ENCODE assay signal across 8 cellular contexts in the genomic region with DNA sequence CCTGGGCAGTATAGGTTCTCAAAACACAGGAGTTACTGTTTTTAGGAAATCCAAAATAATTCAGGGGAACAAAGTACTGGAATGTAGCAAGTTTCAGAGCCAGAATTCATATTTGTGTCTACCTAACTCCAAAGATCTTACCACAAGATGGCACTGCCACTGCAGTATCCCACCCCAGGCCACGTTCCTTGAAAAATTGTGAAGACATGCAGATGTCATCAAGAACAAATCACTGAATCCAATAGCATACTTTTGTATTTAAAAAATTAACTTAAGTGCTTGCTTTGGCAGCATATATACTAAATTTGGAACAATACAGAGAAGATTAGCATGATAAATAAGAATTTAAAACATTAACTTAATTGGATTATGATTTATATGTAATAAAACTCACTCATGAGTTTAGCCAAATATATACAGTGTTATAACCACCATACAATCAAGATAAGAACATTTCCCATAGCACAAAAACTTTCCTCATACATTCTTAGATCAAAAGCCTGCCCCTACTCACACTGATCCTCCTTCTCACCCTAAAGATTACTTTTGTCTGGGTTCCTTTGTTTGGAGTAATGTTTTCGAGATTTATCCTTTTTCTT.
DNase-seq lines count a peak whose midpoint lies in the region; FAIRE-seq and TF ChIP-seq lines count a peak whose summit lies in the region.

No MANE protein-coding gene starts in this region.

- no peaks in the 10 kb centered on the region for H3K27me3 ChIP-seq in CD8-positive, alpha-beta memory T cell (ENCODE audit: insufficient read depth, low read length, poor library complexity, severe bottlenecking)
- no peaks in the 10 kb centered on the region for H3K27me3 ChIP-seq in colonic mucosa

- peaks cover 4 to 34% (median 7%) of the 10 kb centered on the region in 3 donors for H3K36me3 Mint-ChIP-seq in CD8-positive, alpha-beta memory T cell
- peaks cover 4% of the 10 kb centered on the region for H3K36me3 Mint-ChIP-seq in activated CD4-positive, alpha-beta memory T cell treated with anti-CD3 and anti-CD28 coated beads for 36 hours
- peaks cover 12% of the 10 kb centered on the region for H3K36me3 Mint-ChIP-seq in mesothelial cell of epicardium

- H3K4me3 ChIP-seq in WI38 (ENCODE audit: low read depth, low read length) (no peak overlapping the region), kidney (ENCODE audit: low read length in 2 of 2) (no peak overlapping the region), colonic mucosa (no peak overlapping the region)
- H3K4me3 ChIP-seq in CD8-positive, alpha-beta memory T cell (ENCODE audit: low read length): no peak overlapping the region

- DNase-seq in COLO668 (lab: John Stamatoyannopoulos, UW; ENCODE audit: unreplicated experiment): peak; percentile 43
- peak; percentile 13 for DNase-seq in HK-2 (ENCODE audit: unreplicated experiment)
- DNase-seq in kidney: no peak
- no peak for DNase-seq in CD8-positive, alpha-beta memory T cell
- DNase-seq in activated CD4-positive, alpha-beta memory T cell treated with anti-CD3 and anti-CD28 coated beads for 36 hours: no peak
- no peak for DNase-seq in mesothelial cell of epicardium (ENCODE audit: low spot score in 2 of 2, unreplicated experiment in 2 of 2)
- DNase-seq in colonic mucosa: no peak

- H3K9ac ChIP-seq in kidney (ENCODE audit: low read length in 2 of 2) (no peak overlapping the region), colonic mucosa (ENCODE audit: low read depth in 2 of 2, low read length in 2 of 2) (no peak overlapping the region)

- H3K4me3 Mint-ChIP-seq in CD8-positive, alpha-beta memory T cell: no peak overlapping the region
- H3K4me3 Mint-ChIP-seq in activated CD4-positive, alpha-beta memory T cell treated with anti-CD3 and anti-CD28 coated beads for 36 hours: no peak overlapping the region
- H3K4me3 Mint-ChIP-seq in mesothelial cell of epicardium: no peak overlapping the region

- TF ChIP-seq CTCF in WI38 (IDR thresholded peaks at IDR 0.05; ENCODE audit: low read depth, low read length): peak; percentile 35; the same call in 1 of the 2 replicates
- peak; percentile 19 for TF ChIP-seq CTCF in kidney (IDR thresholded peaks at IDR 0.05; ENCODE audit: borderline replicate concordance, extremely low read depth, insufficient read depth)
- no peak for TF ChIP-seq CTCF in mesothelial cell of epicardium (IDR thresholded peaks at IDR 0.05; ENCODE audit: unreplicated experiment)
- TF ChIP-seq CTCF in colonic mucosa (IDR thresholded peaks at IDR 0.05): no peak

- peak overlapping the region in 1 of 8 donors; percentile 10 for H3K27ac Mint-ChIP-seq in CD8-positive, alpha-beta memory T cell
- no peak overlapping the region for H3K27ac Mint-ChIP-seq in activated CD4-positive, alpha-beta memory T cell treated with anti-CD3 and anti-CD28 coated beads for 36 hours
- H3K27ac Mint-ChIP-seq in mesothelial cell of epicardium: no peak overlapping the region

- H3K27ac ChIP-seq in kidney (ENCODE audit: low read depth in 2 of 2, low read length in 2 of 2): no peak overlapping the region
- no peak overlapping the region for H3K27ac ChIP-seq in CD8-positive, alpha-beta memory T cell (ENCODE audit: low read depth, low read length)
- no peak overlapping the region for H3K27ac ChIP-seq in colonic mucosa

- H3K36me3 ChIP-seq in kidney (ENCODE audit: control insufficient read depth in 1 of 2, insufficient read depth in 2 of 2, low read length in 2 of 2) (no peaks in the 10 kb centered on the region), colonic mucosa (no peaks in the 10 kb centered on the region)
- H3K36me3 ChIP-seq in CD8-positive, alpha-beta memory T cell (ENCODE audit: insufficient read depth, low read length): no peaks in the 10 kb centered on the region

- H3K9me3 Mint-ChIP-seq in CD8-positive, alpha-beta memory T cell: peaks cover 0 to 3% (median 0%) of the 10 kb centered on the region in 5 donors
- H3K9me3 Mint-ChIP-seq in activated CD4-positive, alpha-beta memory T cell treated with anti-CD3 and anti-CD28 coated beads for 36 hours: peaks cover 3% of the 10 kb centered on the region
- peaks cover 11% of the 10 kb centered on the region for H3K9me3 Mint-ChIP-seq in mesothelial cell of epicardium

- H3K9me3 ChIP-seq in kidney (ENCODE audit: control insufficient read depth in 1 of 2, low read length in 2 of 2) (no peaks in the 10 kb centered on the region), colonic mucosa (no peaks in the 10 kb centered on the region)
- no peaks in the 10 kb centered on the region for H3K9me3 ChIP-seq in CD8-positive, alpha-beta memory T cell (ENCODE audit: low read length)

- H3K4me1 ChIP-seq in kidney (ENCODE audit: control insufficient read depth in 1 of 2, insufficient read depth in 1 of 2, low read depth in 1 of 2, low read length in 2 of 2) (no peaks in the 10 kb centered on the region), colonic mucosa (no peaks in the 10 kb centered on the region)
- H3K4me1 ChIP-seq in CD8-positive, alpha-beta memory T cell (ENCODE audit: insufficient read depth, low read length): no peaks in the 10 kb centered on the region

- FAIRE-seq in kidney (lab: Jason Lieb, UNC): no peak

- H3K27me3 Mint-ChIP-seq in CD8-positive, alpha-beta memory T cell: peaks cover 0 to 3% of the 10 kb centered on the region in 2 donors
- no peaks in the 10 kb centered on the region for H3K27me3 Mint-ChIP-seq in activated CD4-positive, alpha-beta memory T cell treated with anti-CD3 and anti-CD28 coated beads for 36 hours
- no peaks in the 10 kb centered on the region for H3K27me3 Mint-ChIP-seq in mesothelial cell of epicardium (ENCODE audit: low read depth)

- POLR2A ChIA-PET in CD8-positive, alpha-beta memory T cell (lab: Charles Lee): no interaction called here
- POLR2A ChIA-PET in activated CD4-positive, alpha-beta memory T cell treated with anti-CD3 and anti-CD28 coated beads for 36 hours (lab: Charles Lee): interaction anchor here (0.9 kb wide), 1 partner anchor 13 kb away, joined by 4 read pairs; no protein-coding TSS in a partner anchor

- CTCF ChIA-PET in CD8-positive, alpha-beta memory T cell (lab: Charles Lee): no interaction called here
- CTCF ChIA-PET in activated CD4-positive, alpha-beta memory T cell treated with anti-CD3 and anti-CD28 coated beads for 36 hours (lab: Charles Lee): interaction anchor here (1.0 kb wide), 1 partner anchor 439 kb away, joined by 3 read pairs; no protein-coding TSS in a partner anchor

- no peaks in the 10 kb centered on the region for H3K4me1 Mint-ChIP-seq in CD8-positive, alpha-beta memory T cell
- peaks cover 3% of the 10 kb centered on the region for H3K4me1 Mint-ChIP-seq in activated CD4-positive, alpha-beta memory T cell treated with anti-CD3 and anti-CD28 coated beads for 36 hours (ENCODE audit: low read depth)
- peaks cover 6% of the 10 kb centered on the region for H3K4me1 Mint-ChIP-seq in mesothelial cell of epicardium

- intact Hi-C loops in kidney (cut with DNase I): no loop called here
- intact Hi-C loops in activated CD4-positive, alpha-beta memory T cell treated with anti-CD3 and anti-CD28 coated beads for 36 hours (cut with micrococcal nuclease): no loop called here
- intact Hi-C loops in colonic mucosa (cut with DNase I): no loop called here

Comparison
In these comparisons a context has a peak if more than half of its experiments do, and no peak if none do; other contexts are left out.
1. DNase-seq: peak in COLO668 (single experiment) and HK-2 (single experiment); none in kidney (single experiment), CD8-positive, alpha-beta memory T cell (0 of 5), activated CD4-positive, alpha-beta memory T cell treated with anti-CD3 and anti-CD28 coated beads for 36 hours (single experiment), mesothelial cell of epicardium (0 of 2) and colonic mucosa (single experiment).
2. CTCF ChIP-seq: peak in WI38 (single experiment) and kidney (single experiment); none in mesothelial cell of epicardium (single experiment) and colonic mucosa (single experiment).